ENCODE assay signal across 13 cellular contexts in genomic region chr2:28993211-28993960, GRCh38. TPM values are rescaled to one million over a fixed set of nuclear protein-coding genes. Genes with fewer than 3 reads are reported as not detected.
DNase-seq lines count a peak whose midpoint lies in the region; ATAC-seq, FAIRE-seq and TF ChIP-seq lines count a peak whose summit lies in the region.
"Had no signal": no experiment of that assay in that cellular context is flagged by ENCODE, and none has a peak within 500 bp of the region (broad histone marks: within the 10 kb centered on the region; RNA-seq: fewer than 3 reads in every experiment).

No MANE protein-coding gene starts in this region.

- no peak overlapping the region for H3T11ph ChIP-seq in H9 (ENCODE audit: low read length)

- H3K23ac ChIP-seq in H9 (ENCODE audit: insufficient read length, low read depth, low read length): no peak overlapping the region

- H2BK120ac ChIP-seq in H9 (ENCODE audit: low read depth, low read length, poor library complexity, severe bottlenecking): no peak overlapping the region

- H3K27me3 Mint-ChIP-seq in H9 (ENCODE audit: low read depth): peaks cover 3% of the 10 kb centered on the region
- H3K27me3 Mint-ChIP-seq: activated CD4-positive, alpha-beta memory T cell treated with anti-CD3 and anti-CD28 coated beads for 36 hours had no signal

- H3K36me3 Mint-ChIP-seq in H9 (ENCODE audit: insufficient read depth in 1 of 3, low read depth in 3 of 3): no peaks in the 10 kb centered on the region
- H3K36me3 Mint-ChIP-seq: activated CD4-positive, alpha-beta memory T cell treated with anti-CD3 and anti-CD28 coated beads for 36 hours had no signal

- H3K4me3 ChIP-seq in BLaER1 treated with 17β-estradiol and CSF1 and Interleukin-3, amounts not matched to agents 10 nM and 100 nM: no peak overlapping the region
- H3K4me3 ChIP-seq in gastroesophageal sphincter: no peak overlapping the region
- no peak overlapping the region for H3K4me3 ChIP-seq in pancreas
- H3K4me3 ChIP-seq: gastrocnemius medialis had no signal

- H3K9ac ChIP-seq in BLaER1 treated with 17β-estradiol and CSF1 and Interleukin-3, amounts not matched to agents 10 nM and 100 nM: peak overlapping the region in 2 of 11 experiments; percentile 0 to 13; a peak in 3 of 22 replicates
- H3K9ac ChIP-seq in H9 (ENCODE audit: extremely low read depth, insufficient read length, low read length): no peak overlapping the region

- H3K79me2 ChIP-seq in H9 (ENCODE audit: insufficient read depth, low read length): no peaks in the 10 kb centered on the region

- no peak overlapping the region for H3K56ac ChIP-seq in H9 (ENCODE audit: insufficient read length, low read depth, low read length)

- no peaks in the 10 kb centered on the region; a peak in 1 of 22 replicates for H4K20me1 ChIP-seq in BLaER1 treated with 17β-estradiol and CSF1 and Interleukin-3, amounts not matched to agents 10 nM and 100 nM
- H4K20me1 ChIP-seq in H9 (ENCODE audit: control insufficient read depth, insufficient read depth, insufficient read length): no peaks in the 10 kb centered on the region

- H3K23me2 ChIP-seq in H9 (ENCODE audit: insufficient read length, low read depth, low read length, poor library complexity, severe bottlenecking): no peaks in the 10 kb centered on the region

- no peaks in the 10 kb centered on the region for H3K27me3 ChIP-seq in BLaER1 treated with 17β-estradiol and CSF1 and Interleukin-3, amounts not matched to agents 10 nM and 100 nM
- H3K27me3 ChIP-seq in gastroesophageal sphincter (no peaks in the 10 kb centered on the region), pancreas (no peaks in the 10 kb centered on the region), H9 (ENCODE audit: insufficient read depth, low read length) (no peaks in the 10 kb centered on the region; the same call in 1 of the 2 replicates)
- H3K27me3 ChIP-seq: gastrocnemius medialis had no signal

- ATAC-seq in gastroesophageal sphincter (no peak), pancreas (peak in 3 of 4 donors; percentile 63 to 92 (median 84)), SK-N-SH treated with all-trans-retinoic acid at 6 μM for 48 hours (no peak; the same call in 2 of the 3 replicates), HG03457 (IDR thresholded peaks at IDR 0.05; ENCODE audit: unreplicated experiment) (no peak)
- ATAC-seq: activated T-cell treated with anti-CD3 and anti-CD28 coated beads, Interleukin-2, amount 50 U/mL, for 72 hours; gastrocnemius medialis had no signal

- H2BK5ac ChIP-seq in H9 (ENCODE audit: insufficient read length, low read length): no peak overlapping the region

- H3K27ac Mint-ChIP-seq in H9: peak overlapping the region in 1 of 3 experiments; percentile 76; a peak in 2 of 7 replicates
- H3K27ac Mint-ChIP-seq: activated CD4-positive, alpha-beta memory T cell treated with anti-CD3 and anti-CD28 coated beads for 36 hours; activated T-cell treated with anti-CD3 and anti-CD28 coated beads, Interleukin-2, amount 50 U/mL, for 72 hours had no signal

- no peak overlapping the region for H2AK5ac ChIP-seq in H9 (ENCODE audit: insufficient read length, low read length)

- H4K8ac ChIP-seq in H9 (replicated peaks; ENCODE audit: insufficient read length, low read depth, low read length): no peak overlapping the region

- intact Hi-C loops in pancreas (cut with DNase I) (no loop called here), posterior vena cava (cut with DNase I) (no loop called here)

- H3K36me3 ChIP-seq in BLaER1 treated with 17β-estradiol and CSF1 and Interleukin-3, amounts not matched to agents 10 nM and 100 nM: no peaks in the 10 kb centered on the region
- H3K36me3 ChIP-seq in gastroesophageal sphincter (no peaks in the 10 kb centered on the region), pancreas (no peaks in the 10 kb centered on the region)
- H3K36me3 ChIP-seq: gastrocnemius medialis had no signal

- H3K79me1 ChIP-seq in H9 (ENCODE audit: insufficient read depth, low read depth, low read length, poor library complexity, severe bottlenecking): no peaks in the 10 kb centered on the region

- no peak overlapping the region for H3K18ac ChIP-seq in H9 (ENCODE audit: insufficient read length, low read depth, low read length)

- no peak for FAIRE-seq in pancreas (lab: Jason Lieb, UNC)

- no peak overlapping the region for H2AFZ ChIP-seq in H9 (ENCODE audit: low read length)

- no peak for TF ChIP-seq EP300 in gastroesophageal sphincter (IDR thresholded peaks at IDR 0.05)

- no peaks in the 10 kb centered on the region for H3K9me3 Mint-ChIP-seq in H9
- H3K9me3 Mint-ChIP-seq: activated CD4-positive, alpha-beta memory T cell treated with anti-CD3 and anti-CD28 coated beads for 36 hours; activated T-cell treated with anti-CD3 and anti-CD28 coated beads, Interleukin-2, amount 50 U/mL, for 72 hours had no signal

- no peak overlapping the region for H2BK20ac ChIP-seq in H9 (ENCODE audit: low read depth, low read length, poor library complexity, severe bottlenecking)

- H3K27ac ChIP-seq in BLaER1 treated with 17β-estradiol and CSF1 and Interleukin-3, amounts not matched to agents 10 nM and 100 nM: peak overlapping the region in 1 of 11 experiments; percentile 39; a peak in 1 of 22 replicates
- H3K27ac ChIP-seq in gastroesophageal sphincter: peak overlapping the region; percentile 2 to 83 (median 64)
- no peak overlapping the region for H3K27ac ChIP-seq in pancreas
- no peak overlapping the region for H3K27ac ChIP-seq in H9 (ENCODE audit: insufficient read length, low read depth, low read length)
- H3K27ac ChIP-seq: gastrocnemius medialis had no signal

- H2BK15ac ChIP-seq in H9 (ENCODE audit: low read depth, low read length): no peak overlapping the region

- H3K4ac ChIP-seq in H9 (ENCODE audit: low read depth, low read length): no peak overlapping the region

- no peaks in the 10 kb centered on the region for H3K9me3 ChIP-seq in BLaER1 treated with 17β-estradiol and CSF1 and Interleukin-3, amounts not matched to agents 10 nM and 100 nM (replicated peaks in 1 of 11)
- H3K9me3 ChIP-seq in gastroesophageal sphincter: no peaks in the 10 kb centered on the region
- no peaks in the 10 kb centered on the region for H3K9me3 ChIP-seq in pancreas
- H3K9me3 ChIP-seq in H9 (ENCODE audit: control insufficient read depth, low read depth, low read length): no peaks in the 10 kb centered on the region
- H3K9me3 ChIP-seq: gastrocnemius medialis had no signal

- H3K4me3 Mint-ChIP-seq in H9: no peak overlapping the region
- H3K4me3 Mint-ChIP-seq: activated CD4-positive, alpha-beta memory T cell treated with anti-CD3 and anti-CD28 coated beads for 36 hours; activated T-cell treated with anti-CD3 and anti-CD28 coated beads, Interleukin-2, amount 50 U/mL, for 72 hours had no signal

- TF ChIP-seq CTCF in gastroesophageal sphincter (IDR thresholded peaks at IDR 0.05): no peak
- no peak for TF ChIP-seq CTCF in pancreas (IDR thresholded peaks at IDR 0.05)
- TF ChIP-seq CTCF in H9 (conservative IDR thresholded peaks at IDR 0.05): no peak

- H3K4me1 Mint-ChIP-seq in H9: peaks cover 5 to 10% of the 10 kb centered on the region in 2 experiments

- H4K91ac ChIP-seq in H9 (ENCODE audit: insufficient read length, low read depth, low read length): no peak overlapping the region

- peak overlapping the region; percentile 18 to 65 (median 47); a peak in 20 of 22 replicates for H3K4me2 ChIP-seq in BLaER1 treated with 17β-estradiol and CSF1 and Interleukin-3, amounts not matched to agents 10 nM and 100 nM
- no peak overlapping the region for H3K4me2 ChIP-seq in H9 (ENCODE audit: insufficient read depth, insufficient read length, low read length)

- TF ChIP-seq POLR2A in gastroesophageal sphincter (IDR thresholded peaks at IDR 0.05): no peak

- no peak overlapping the region for H2BK12ac ChIP-seq in H9 (ENCODE audit: insufficient read length, low read depth, low read length)

- peaks cover 9 to 33% (median 12%) of the 10 kb centered on the region in 10 experiments; a peak in 18 of 20 replicates for H3K4me1 ChIP-seq in BLaER1 treated with 17β-estradiol and CSF1 and Interleukin-3, amounts not matched to agents 10 nM and 100 nM
- H3K4me1 ChIP-seq in gastroesophageal sphincter: peaks cover 0 to 71% (median 8%) of the 10 kb centered on the region in 3 donors
- H3K4me1 ChIP-seq in pancreas: no peaks in the 10 kb centered on the region
- H3K4me1 ChIP-seq in H9 (ENCODE audit: insufficient read depth, low read length): no peaks in the 10 kb centered on the region; the same call in 1 of the 2 replicates
- H3K4me1 ChIP-seq: gastrocnemius medialis had no signal

- DNase-seq in LoVo (ENCODE audit: low spot score): peak; percentile 58
- DNase-seq in pancreas: peak in 3 of 6 donors; percentile 29 to 45 (median 40)
- no peak for DNase-seq in posterior vena cava (ENCODE audit: low spot score)
- DNase-seq in H9: no peak
- DNase-seq: activated CD4-positive, alpha-beta memory T cell treated with anti-CD3 and anti-CD28 coated beads for 36 hours; activated T-cell treated with anti-CD3 and anti-CD28 coated beads, Interleukin-2, amount 50 U/mL, for 72 hours; gastrocnemius medialis; NK-92 treated with Interleukin-12 subunit alpha and Interleukin-12 subunit beta, amount 100 ng/mL, for 24 hours; stimulated activated CD4-positive, alpha-beta T cell treated with anti-CD3 and anti-CD28 coated beads, Interleukin-2, amount 100 ng/mL, for 24 hours had no signal

- WGBS in gastroesophageal sphincter (ENCODE audit: low coverage in 1 of 2), 2 donors: 61 to 80% methylated on average over 1 to 3 of the region's 6 CpGs
- WGBS in pancreas, 2 donors: 59 to 68% methylated on average over 6 of the region's 6 CpGs
- no CpG with 5 or more reads among the region's 6 CpGs for WGBS in H9 (ENCODE audit: extremely low coverage, insufficient read length, low lambda C conversion rate)

- no peak overlapping the region for H4K5ac ChIP-seq in H9 (ENCODE audit: insufficient read length, low read depth, low read length)

- no peak overlapping the region for H3K14ac ChIP-seq in H9 (ENCODE audit: insufficient read depth, low read length)

TF ChIP-seq in SK-N-SH treated with all-trans-retinoic acid at 6 μM for 48 hours, 23 proteins besides CTCF, POLR2A, EP300 and RAD21 (continues in another document):
- TF ChIP-seq TCF4 (CRISPR knock-in tag; IDR thresholded peaks at IDR 0.05; ENCODE audit: borderline replicate concordance) (no peak), CSRNP3 (CRISPR knock-in tag; IDR thresholded peaks at IDR 0.05) (no peak)

RNA-seq across cellular contexts. Expression of gene TOGARAM2, which starts 12.3 kb away (rescaled TPM):
- total RNA-seq in gastroesophageal sphincter (1 to 10 TPM; 1.5 to 3.8 (median 1.9) TPM), pancreas (under 1 TPM; 0.03 to 0.94 (median 0.55) TPM), posterior vena cava (under 1 TPM; 0.52 to 0.60 TPM), H9 (2021) (0.18 and 0.83 TPM in 2 replicates)
- polyA plus RNA-seq in pancreas: 1 to 10 TPM; 3.8 to 9.1 TPM

Comparison
In these comparisons a context has a peak if more than half of its experiments do, and no peak if none do; other contexts are left out.
1. H3K27ac ChIP-seq: peak in gastroesophageal sphincter (4 of 4); none in pancreas (0 of 4) and H9 (single experiment).
2. ATAC-seq: peak in pancreas (3 of 4); none in gastroesophageal sphincter (single experiment), SK-N-SH treated with all-trans-retinoic acid at 6 μM for 48 hours (single experiment) and HG03457 (single experiment).